15 cellular contexts compared by ENCODE assay signal in the genomic region with DNA sequence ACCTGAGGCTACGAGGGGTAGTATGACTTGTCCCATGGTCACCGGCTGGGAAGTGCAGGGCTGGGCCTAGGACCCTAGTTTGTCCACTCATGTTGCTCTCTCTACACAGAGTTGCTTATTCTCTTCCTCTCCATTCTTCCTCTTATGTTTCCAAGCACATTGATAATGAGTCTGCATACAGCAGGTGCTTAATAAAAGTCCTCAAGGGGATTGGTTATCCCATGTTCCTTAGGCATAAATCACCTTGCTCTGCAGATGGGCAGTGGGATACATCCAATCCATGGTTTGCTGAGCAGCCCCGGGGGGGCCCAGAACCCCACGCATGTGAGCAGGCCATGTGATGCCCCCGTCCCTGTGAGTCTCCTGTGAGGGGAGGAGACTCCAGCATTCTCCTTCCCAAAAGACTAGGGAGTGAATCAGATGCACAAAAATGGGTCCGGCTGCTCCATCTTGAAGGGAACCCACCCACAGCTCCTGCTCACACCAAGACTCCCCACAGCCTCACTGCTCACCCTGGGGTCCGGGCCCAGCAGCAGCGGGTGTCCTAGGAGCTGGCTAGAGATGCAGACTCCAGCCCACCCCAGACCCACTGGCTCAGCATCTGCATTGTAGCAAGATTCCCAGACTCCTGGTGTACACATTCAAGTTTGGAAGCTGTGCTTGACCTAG.
"Had no signal": no experiment of that assay in that cellular context is flagged by ENCODE, and none has a peak within 500 bp of the region (broad histone marks: within the 10 kb centered on the region; RNA-seq: fewer than 3 reads in every experiment).

No MANE protein-coding gene starts in this region.

- H3K36me3 ChIP-seq: gastrocnemius medialis, thyroid gland had no signal

- ATAC-seq: activated CD8-positive, alpha-beta T cell treated with anti-CD3 and anti-CD28 coated beads, Interleukin-2, amount 10 ng/mL, durations not matched to agents 7 days and 5 days; activated T-cell treated with anti-CD3 and anti-CD28 coated beads, Interleukin-2, amount 50 U/mL, for 72 hours; gastrocnemius medialis had no signal

- H3K9me3 ChIP-seq: gastrocnemius medialis, thyroid gland had no signal

- DNase-seq: activated CD4-positive, alpha-beta T cell treated with anti-CD3 and anti-CD28 coated beads, Interleukin-2, amount 10 ng/mL, durations not matched to agents 24 days and 14 days; activated CD4-positive, CD25-positive, alpha-beta regulatory T cell; activated CD8-positive, alpha-beta memory T cell treated with anti-CD3 and anti-CD28 coated beads, Interleukin-2, amount 50 U/mL, for 4 hours; activated CD8-positive, alpha-beta T cell treated with anti-CD3 and anti-CD28 coated beads, Interleukin-2, amount 10 ng/mL, durations not matched to agents 7 days and 5 days; activated gamma-delta T cell; activated T-cell treated with anti-CD3 and anti-CD28 coated beads, Interleukin-2, amount 50 U/mL, for 72 hours; anterior cingulate cortex; dermis blood vessel endothelial cell; gastrocnemius medialis; kidney; stimulated activated CD4-positive, alpha-beta T cell treated with anti-CD3 and anti-CD28 coated beads, Interleukin-2, amount 100 ng/mL, for 48 hours; stimulated activated naive B cell treated with anti-CD40 and anti-IgM and Interleukin-4, amounts not matched to agents 10 μg/mL and 1 μg/mL and 100 μg/mL, for 72 hours; SW 1271; thyroid gland had no signal

- FAIRE-seq: kidney, urothelium cell line had no signal

- H3K4me3 ChIP-seq: thyroid gland had no signal
